ENCODE assay signal across 1 cellular context in the genomic region with DNA sequence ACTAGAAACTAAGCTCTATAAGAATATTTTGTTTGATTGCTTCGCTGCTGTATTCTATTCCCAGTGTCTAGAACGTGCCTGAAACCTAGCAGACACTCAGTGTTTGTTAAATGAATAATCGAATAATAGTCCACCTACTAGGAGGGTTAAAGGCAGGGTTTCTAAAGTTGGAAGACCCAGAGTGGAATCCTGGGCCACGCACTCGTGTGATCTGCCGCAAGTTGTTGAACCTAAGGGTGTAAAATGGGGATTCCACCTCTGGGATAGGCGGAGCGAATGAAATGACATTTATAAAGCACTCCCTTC.
A peak's percentile ranks its signal among the peaks of the same experiment; 100 is the strongest.
TF ChIP-seq lines count a peak whose summit lies in the region.

No MANE protein-coding gene starts in this region.

TF ChIP-seq in K562, 482 proteins besides CTCF, POLR2A, EP300 and RAD21 (continued from another document):
- TF ChIP-seq, protein P1, sequence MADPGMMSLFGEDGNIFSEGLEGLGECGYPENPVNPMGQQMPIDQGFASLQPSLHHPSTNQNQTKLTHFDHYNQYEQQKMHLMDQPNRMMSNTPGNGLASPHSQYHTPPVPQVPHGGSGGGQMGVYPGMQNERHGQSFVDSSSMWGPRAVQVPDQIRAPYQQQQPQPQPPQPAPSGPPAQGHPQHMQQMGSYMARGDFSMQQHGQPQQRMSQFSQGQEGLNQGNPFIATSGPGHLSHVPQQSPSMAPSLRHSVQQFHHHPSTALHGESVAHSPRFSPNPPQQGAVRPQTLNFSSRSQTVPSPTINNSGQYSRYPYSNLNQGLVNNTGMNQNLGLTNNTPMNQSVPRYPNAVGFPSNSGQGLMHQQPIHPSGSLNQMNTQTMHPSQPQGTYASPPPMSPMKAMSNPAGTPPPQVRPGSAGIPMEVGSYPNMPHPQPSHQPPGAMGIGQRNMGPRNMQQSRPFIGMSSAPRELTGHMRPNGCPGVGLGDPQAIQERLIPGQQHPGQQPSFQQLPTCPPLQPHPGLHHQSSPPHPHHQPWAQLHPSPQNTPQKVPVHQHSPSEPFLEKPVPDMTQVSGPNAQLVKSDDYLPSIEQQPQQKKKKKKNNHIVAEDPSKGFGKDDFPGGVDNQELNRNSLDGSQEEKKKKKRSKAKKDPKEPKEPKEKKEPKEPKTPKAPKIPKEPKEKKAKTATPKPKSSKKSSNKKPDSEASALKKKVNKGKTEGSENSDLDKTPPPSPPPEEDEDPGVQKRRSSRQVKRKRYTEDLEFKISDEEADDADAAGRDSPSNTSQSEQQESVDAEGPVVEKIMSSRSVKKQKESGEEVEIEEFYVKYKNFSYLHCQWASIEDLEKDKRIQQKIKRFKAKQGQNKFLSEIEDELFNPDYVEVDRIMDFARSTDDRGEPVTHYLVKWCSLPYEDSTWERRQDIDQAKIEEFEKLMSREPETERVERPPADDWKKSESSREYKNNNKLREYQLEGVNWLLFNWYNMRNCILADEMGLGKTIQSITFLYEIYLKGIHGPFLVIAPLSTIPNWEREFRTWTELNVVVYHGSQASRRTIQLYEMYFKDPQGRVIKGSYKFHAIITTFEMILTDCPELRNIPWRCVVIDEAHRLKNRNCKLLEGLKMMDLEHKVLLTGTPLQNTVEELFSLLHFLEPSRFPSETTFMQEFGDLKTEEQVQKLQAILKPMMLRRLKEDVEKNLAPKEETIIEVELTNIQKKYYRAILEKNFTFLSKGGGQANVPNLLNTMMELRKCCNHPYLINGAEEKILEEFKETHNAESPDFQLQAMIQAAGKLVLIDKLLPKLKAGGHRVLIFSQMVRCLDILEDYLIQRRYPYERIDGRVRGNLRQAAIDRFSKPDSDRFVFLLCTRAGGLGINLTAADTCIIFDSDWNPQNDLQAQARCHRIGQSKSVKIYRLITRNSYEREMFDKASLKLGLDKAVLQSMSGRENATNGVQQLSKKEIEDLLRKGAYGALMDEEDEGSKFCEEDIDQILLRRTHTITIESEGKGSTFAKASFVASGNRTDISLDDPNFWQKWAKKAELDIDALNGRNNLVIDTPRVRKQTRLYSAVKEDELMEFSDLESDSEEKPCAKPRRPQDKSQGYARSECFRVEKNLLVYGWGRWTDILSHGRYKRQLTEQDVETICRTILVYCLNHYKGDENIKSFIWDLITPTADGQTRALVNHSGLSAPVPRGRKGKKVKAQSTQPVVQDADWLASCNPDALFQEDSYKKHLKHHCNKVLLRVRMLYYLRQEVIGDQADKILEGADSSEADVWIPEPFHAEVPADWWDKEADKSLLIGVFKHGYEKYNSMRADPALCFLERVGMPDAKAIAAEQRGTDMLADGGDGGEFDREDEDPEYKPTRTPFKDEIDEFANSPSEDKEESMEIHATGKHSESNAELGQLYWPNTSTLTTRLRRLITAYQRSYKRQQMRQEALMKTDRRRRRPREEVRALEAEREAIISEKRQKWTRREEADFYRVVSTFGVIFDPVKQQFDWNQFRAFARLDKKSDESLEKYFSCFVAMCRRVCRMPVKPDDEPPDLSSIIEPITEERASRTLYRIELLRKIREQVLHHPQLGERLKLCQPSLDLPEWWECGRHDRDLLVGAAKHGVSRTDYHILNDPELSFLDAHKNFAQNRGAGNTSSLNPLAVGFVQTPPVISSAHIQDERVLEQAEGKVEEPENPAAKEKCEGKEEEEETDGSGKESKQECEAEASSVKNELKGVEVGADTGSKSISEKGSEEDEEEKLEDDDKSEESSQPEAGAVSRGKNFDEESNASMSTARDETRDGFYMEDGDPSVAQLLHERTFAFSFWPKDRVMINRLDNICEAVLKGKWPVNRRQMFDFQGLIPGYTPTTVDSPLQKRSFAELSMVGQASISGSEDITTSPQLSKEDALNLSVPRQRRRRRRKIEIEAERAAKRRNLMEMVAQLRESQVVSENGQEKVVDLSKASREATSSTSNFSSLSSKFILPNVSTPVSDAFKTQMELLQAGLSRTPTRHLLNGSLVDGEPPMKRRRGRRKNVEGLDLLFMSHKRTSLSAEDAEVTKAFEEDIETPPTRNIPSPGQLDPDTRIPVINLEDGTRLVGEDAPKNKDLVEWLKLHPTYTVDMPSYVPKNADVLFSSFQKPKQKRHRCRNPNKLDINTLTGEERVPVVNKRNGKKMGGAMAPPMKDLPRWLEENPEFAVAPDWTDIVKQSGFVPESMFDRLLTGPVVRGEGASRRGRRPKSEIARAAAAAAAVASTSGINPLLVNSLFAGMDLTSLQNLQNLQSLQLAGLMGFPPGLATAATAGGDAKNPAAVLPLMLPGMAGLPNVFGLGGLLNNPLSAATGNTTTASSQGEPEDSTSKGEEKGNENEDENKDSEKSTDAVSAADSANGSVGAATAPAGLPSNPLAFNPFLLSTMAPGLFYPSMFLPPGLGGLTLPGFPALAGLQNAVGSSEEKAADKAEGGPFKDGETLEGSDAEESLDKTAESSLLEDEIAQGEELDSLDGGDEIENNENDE (IDR thresholded peaks at IDR 0.05; ENCODE audit: low read depth, low read length): no peak
- TF ChIP-seq HLTF (IDR thresholded peaks at IDR 0.05): 0 out of 2 replicates have a peak, but pooled peaks have one; percentile 31
- TF ChIP-seq L3MBTL2 (IDR thresholded peaks at IDR 0.05): no peak
- TF ChIP-seq, protein P2, sequence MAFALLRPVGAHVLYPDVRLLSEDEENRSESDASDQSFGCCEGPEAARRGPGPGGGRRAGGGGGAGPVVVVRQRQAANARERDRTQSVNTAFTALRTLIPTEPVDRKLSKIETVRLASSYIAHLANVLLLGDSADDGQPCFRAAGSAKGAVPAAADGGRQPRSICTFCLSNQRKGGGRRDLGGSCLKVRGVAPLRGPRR (CRISPR knock-in tag; IDR thresholded peaks at IDR 0.05): peak; percentile 66; the same call in 1 of the 2 replicates
- no peak for TF ChIP-seq LEF1 (IDR thresholded peaks at IDR 0.05)
- no peak for TF ChIP-seq GTF2A2 (tag; IDR thresholded peaks at IDR 0.05)
- no peak for TF ChIP-seq HDAC6 (IDR thresholded peaks at IDR 0.05; ENCODE audit: low read depth, low read length)
- no peak; the same call in 1 of the 2 replicates for TF ChIP-seq ZSCAN29 (IDR thresholded peaks at IDR 0.05)
- TF ChIP-seq SPI1 (IDR thresholded peaks at IDR 0.05; ENCODE audit: borderline replicate concordance, low read depth, low read length): no peak
- TF ChIP-seq, protein P3, sequence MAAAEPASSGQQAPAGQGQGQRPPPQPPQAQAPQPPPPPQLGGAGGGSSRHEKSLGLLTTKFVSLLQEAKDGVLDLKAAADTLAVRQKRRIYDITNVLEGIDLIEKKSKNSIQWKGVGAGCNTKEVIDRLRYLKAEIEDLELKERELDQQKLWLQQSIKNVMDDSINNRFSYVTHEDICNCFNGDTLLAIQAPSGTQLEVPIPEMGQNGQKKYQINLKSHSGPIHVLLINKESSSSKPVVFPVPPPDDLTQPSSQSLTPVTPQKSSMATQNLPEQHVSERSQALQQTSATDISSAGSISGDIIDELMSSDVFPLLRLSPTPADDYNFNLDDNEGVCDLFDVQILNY (CRISPR knock-in tag; IDR thresholded peaks at IDR 0.05): no peak
- no peak for TF ChIP-seq POLR2B (IDR thresholded peaks at IDR 0.05; ENCODE audit: low read depth, partially characterized antibody)
- TF ChIP-seq GATAD2A (IDR thresholded peaks at IDR 0.05): no peak
- peak; percentile 34; the same call in 1 of the 2 replicates for TF ChIP-seq ZNF668 (CRISPR knock-in tag; IDR thresholded peaks at IDR 0.05)
- TF ChIP-seq SRSF1 (IDR thresholded peaks at IDR 0.05; ENCODE audit: low read depth, low read length): no peak
- no peak for TF ChIP-seq WHSC1 (IDR thresholded peaks at IDR 0.05; ENCODE audit: low read length)
- TF ChIP-seq, protein P4, sequence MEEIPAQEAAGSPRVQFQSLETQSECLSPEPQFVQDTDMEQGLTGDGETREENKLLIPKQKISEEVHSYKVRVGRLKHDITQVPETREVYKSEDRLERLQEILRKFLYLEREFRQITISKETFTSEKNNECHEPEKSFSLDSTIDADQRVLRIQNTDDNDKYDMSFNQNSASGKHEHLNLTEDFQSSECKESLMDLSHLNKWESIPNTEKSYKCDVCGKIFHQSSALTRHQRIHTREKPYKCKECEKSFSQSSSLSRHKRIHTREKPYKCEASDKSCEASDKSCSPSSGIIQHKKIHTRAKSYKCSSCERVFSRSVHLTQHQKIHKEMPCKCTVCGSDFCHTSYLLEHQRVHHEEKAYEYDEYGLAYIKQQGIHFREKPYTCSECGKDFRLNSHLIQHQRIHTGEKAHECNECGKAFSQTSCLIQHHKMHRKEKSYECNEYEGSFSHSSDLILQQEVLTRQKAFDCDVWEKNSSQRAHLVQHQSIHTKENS (CRISPR knock-in tag; IDR thresholded peaks at IDR 0.05): no peak
- TF ChIP-seq, protein P5, sequence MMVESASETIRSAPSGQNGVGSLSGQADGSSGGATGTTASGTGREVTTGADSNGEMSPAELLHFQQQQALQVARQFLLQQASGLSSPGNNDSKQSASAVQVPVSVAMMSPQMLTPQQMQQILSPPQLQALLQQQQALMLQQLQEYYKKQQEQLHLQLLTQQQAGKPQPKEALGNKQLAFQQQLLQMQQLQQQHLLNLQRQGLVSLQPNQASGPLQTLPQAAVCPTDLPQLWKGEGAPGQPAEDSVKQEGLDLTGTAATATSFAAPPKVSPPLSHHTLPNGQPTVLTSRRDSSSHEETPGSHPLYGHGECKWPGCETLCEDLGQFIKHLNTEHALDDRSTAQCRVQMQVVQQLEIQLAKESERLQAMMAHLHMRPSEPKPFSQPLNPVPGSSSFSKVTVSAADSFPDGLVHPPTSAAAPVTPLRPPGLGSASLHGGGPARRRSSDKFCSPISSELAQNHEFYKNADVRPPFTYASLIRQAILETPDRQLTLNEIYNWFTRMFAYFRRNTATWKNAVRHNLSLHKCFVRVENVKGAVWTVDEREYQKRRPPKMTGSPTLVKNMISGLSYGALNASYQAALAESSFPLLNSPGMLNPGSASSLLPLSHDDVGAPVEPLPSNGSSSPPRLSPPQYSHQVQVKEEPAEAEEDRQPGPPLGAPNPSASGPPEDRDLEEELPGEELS (CRISPR knock-in tag; IDR thresholded peaks at IDR 0.05; ENCODE audit: borderline replicate concordance): no peak
- no peak for TF ChIP-seq NBN (IDR thresholded peaks at IDR 0.05; ENCODE audit: low read depth)
- TF ChIP-seq ZNF785 (CRISPR knock-in tag; IDR thresholded peaks at IDR 0.05): no peak
- no peak for TF ChIP-seq XRCC4 (IDR thresholded peaks at IDR 0.05; ENCODE audit: extremely low read depth, insufficient read depth, insufficient read length)
- no peak for TF ChIP-seq PHB2 (IDR thresholded peaks at IDR 0.05; ENCODE audit: low read depth)
- TF ChIP-seq, protein P6, sequence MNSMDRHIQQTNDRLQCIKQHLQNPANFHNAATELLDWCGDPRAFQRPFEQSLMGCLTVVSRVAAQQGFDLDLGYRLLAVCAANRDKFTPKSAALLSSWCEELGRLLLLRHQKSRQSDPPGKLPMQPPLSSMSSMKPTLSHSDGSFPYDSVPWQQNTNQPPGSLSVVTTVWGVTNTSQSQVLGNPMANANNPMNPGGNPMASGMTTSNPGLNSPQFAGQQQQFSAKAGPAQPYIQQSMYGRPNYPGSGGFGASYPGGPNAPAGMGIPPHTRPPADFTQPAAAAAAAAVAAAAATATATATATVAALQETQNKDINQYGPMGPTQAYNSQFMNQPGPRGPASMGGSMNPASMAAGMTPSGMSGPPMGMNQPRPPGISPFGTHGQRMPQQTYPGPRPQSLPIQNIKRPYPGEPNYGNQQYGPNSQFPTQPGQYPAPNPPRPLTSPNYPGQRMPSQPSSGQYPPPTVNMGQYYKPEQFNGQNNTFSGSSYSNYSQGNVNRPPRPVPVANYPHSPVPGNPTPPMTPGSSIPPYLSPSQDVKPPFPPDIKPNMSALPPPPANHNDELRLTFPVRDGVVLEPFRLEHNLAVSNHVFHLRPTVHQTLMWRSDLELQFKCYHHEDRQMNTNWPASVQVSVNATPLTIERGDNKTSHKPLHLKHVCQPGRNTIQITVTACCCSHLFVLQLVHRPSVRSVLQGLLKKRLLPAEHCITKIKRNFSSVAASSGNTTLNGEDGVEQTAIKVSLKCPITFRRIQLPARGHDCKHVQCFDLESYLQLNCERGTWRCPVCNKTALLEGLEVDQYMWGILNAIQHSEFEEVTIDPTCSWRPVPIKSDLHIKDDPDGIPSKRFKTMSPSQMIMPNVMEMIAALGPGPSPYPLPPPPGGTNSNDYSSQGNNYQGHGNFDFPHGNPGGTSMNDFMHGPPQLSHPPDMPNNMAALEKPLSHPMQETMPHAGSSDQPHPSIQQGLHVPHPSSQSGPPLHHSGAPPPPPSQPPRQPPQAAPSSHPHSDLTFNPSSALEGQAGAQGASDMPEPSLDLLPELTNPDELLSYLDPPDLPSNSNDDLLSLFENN (IDR thresholded peaks at IDR 0.05; ENCODE audit: low read depth in 2 of 2, low read length in 2 of 2): no peak
- no peak for TF ChIP-seq ZBTB8A (IDR thresholded peaks at IDR 0.05; ENCODE audit: partially characterized antibody)
- no peak for TF ChIP-seq HDGF (IDR thresholded peaks at IDR 0.05)
- TF ChIP-seq ZNF143 (CRISPR knock-in tag; IDR thresholded peaks at IDR 0.05): no peak
- TF ChIP-seq, protein P7, sequence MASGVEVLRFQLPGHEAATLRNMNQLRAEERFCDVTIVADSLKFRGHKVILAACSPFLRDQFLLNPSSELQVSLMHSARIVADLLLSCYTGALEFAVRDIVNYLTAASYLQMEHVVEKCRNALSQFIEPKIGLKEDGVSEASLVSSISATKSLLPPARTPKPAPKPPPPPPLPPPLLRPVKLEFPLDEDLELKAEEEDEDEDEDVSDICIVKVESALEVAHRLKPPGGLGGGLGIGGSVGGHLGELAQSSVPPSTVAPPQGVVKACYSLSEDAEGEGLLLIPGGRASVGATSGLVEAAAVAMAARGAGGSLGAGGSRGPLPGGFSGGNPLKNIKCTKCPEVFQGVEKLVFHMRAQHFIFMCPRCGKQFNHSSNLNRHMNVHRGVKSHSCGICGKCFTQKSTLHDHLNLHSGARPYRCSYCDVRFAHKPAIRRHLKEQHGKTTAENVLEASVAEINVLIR (CRISPR knock-in tag; IDR thresholded peaks at IDR 0.05): no peak
- TF ChIP-seq, protein P8, sequence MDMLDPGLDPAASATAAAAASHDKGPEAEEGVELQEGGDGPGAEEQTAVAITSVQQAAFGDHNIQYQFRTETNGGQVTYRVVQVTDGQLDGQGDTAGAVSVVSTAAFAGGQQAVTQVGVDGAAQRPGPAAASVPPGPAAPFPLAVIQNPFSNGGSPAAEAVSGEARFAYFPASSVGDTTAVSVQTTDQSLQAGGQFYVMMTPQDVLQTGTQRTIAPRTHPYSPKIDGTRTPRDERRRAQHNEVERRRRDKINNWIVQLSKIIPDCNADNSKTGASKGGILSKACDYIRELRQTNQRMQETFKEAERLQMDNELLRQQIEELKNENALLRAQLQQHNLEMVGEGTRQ (CRISPR knock-in tag; IDR thresholded peaks at IDR 0.05): no peak
- TF ChIP-seq BRD4 (IDR thresholded peaks at IDR 0.05): no peak
- TF ChIP-seq MXI1 (IDR thresholded peaks at IDR 0.05; ENCODE audit: low read depth, low read length): no peak
